ENCODE assay signal across 14 cellular contexts in the genomic region with DNA sequence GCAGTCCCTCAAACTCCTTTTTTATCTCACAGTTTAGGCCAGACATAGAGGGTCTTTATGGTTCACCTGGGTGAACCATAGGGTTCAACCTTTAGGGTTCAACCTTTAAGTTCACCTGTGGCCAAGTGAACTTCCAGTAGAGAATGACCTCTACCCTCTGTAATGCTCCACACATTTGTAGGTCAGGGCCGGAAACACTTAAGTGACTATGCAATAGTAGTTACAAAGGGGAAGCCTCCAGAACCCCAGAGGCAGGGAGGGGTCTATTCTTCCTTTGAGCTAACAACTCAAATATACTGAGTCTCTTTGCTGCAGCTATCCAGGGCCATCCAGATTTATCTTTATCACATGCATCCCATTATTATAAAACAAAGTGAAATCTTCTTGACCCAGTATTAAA.
"Had no signal": no experiment of that assay in that cellular context is flagged by ENCODE, and none has a peak within 500 bp of the region (broad histone marks: within the 10 kb centered on the region; RNA-seq: fewer than 3 reads in every experiment).

No MANE protein-coding gene starts in this region.

- DNase-seq: activated CD4-positive, alpha-beta memory T cell treated with anti-CD3 and anti-CD28 coated beads for 36 hours; activated CD4-positive, alpha-beta T cell treated with anti-CD3 and anti-CD28 coated beads for 1 hour; activated CD8-positive, alpha-beta memory T cell treated with anti-CD3 and anti-CD28 coated beads, Interleukin-2, amount 10 ng/mL, durations not matched to agents 7 days and 5 days; activated naive CD4-positive, alpha-beta T cell treated with anti-CD3 and anti-CD28 coated beads, Interleukin-2, amount 10 ng/mL, durations not matched to agents 7 days and 5 days; activated T-cell treated with anti-CD3 and anti-CD28 coated beads, Interleukin-2, amount 50 U/mL, for 1 hour; esophagus squamous epithelium; hippocampal formation; midbrain; sigmoid colon; spleen; T-cell; T-helper 9 cell; upper lobe of left lung had no signal

- H3K36me3 ChIP-seq: upper lobe of left lung had no signal

- H3K4me3 ChIP-seq: esophagus squamous epithelium, lung, sigmoid colon, spleen, upper lobe of left lung had no signal

- H3K27me3 ChIP-seq: esophagus squamous epithelium, sigmoid colon, spleen, upper lobe of left lung had no signal

- H3K9me3 ChIP-seq: esophagus squamous epithelium, sigmoid colon, upper lobe of left lung had no signal

- H3K27ac ChIP-seq: esophagus squamous epithelium, sigmoid colon, spleen, upper lobe of left lung had no signal

- H3K4me1 ChIP-seq: spleen had no signal
